Comparison of ENCODE assay signal across 20 cellular contexts in the genomic region with DNA sequence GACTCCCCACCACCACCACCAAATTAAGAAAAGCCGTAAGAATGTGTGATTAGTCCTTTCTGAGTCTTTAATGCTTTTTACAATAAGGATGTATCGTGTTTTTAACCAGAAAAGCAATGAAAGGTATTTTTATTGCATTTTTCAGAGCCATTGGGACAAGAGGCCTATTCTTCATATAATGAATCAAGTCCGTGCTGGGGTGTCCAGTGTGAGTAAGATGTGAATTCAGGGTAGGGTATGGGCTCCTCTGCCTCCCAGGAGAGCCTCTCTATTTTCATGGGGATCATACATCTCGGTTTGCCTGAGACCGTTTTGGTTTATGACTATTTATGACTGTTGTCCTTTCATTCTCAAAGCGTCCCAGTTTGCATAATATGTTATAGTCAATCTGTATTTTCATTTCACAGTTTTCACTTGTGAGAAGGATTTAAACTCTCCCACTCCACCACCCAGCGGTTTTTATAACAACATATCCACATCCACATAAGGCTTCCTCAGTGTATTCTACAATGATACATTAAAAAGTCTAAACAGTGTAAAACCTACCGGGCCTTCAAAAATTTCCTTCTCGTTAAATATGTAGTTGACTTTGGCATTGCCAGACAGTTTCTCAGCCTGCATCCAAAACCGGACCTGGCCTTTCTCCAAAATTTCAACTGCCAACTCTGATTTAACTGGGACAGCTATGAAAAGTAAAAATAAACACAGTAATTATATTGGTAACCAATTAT.
DNase-seq lines count a peak whose midpoint lies in the region; ATAC-seq and TF ChIP-seq lines count a peak whose summit lies in the region.
"Had no signal": no experiment of that assay in that cellular context is flagged by ENCODE, and none has a peak within 500 bp of the region (broad histone marks: within the 10 kb centered on the region; RNA-seq: fewer than 3 reads in every experiment).

No MANE protein-coding gene starts in this region.

- H3K14ac ChIP-seq in neuronal stem cell (ENCODE audit: low read length) = no peak overlapping the region

- no peak overlapping the region for H4K8ac ChIP-seq in neuronal stem cell (ENCODE audit: low read depth, low read length)

- ATAC-seq in PC-3 = peak; percentile 72
- peak; percentile 36 to 44 for ATAC-seq in right cardiac atrium
- ATAC-seq in GM21529 (IDR thresholded peaks at IDR 0.05; ENCODE audit: unreplicated experiment) = no peak
- ATAC-seq: A549; stimulated activated naive CD8-positive, alpha-beta T cell treated with anti-CD3 and anti-CD28 coated beads, Interleukin-15, Interleukin-2, amounts not matched to agents 100 U/mL and 50 U/mL, for 24 hours had no signal

- no peak overlapping the region for H2BK5ac ChIP-seq in neuronal stem cell (ENCODE audit: low read length)

- no peak for TF ChIP-seq CTCF in PC-3 (conservative IDR thresholded peaks at IDR 0.05; ENCODE audit: low read depth, low read length)
- TF ChIP-seq CTCF in stomach (IDR thresholded peaks at IDR 0.05) = no peak
- no peak for TF ChIP-seq CTCF in GM10248 (IDR thresholded peaks at IDR 0.05; ENCODE audit: control extremely low read depth, extremely low read depth, low read depth, missing control alignments)

- no peaks in the 10 kb centered on the region for H3K9me3 ChIP-seq in PC-3 (ENCODE audit: low read length)
- H3K9me3 ChIP-seq in right cardiac atrium (ENCODE audit: control insufficient read depth, low read length) = no peaks in the 10 kb centered on the region
- H3K9me3 ChIP-seq in stomach = no peaks in the 10 kb centered on the region
- no peaks in the 10 kb centered on the region for H3K9me3 ChIP-seq in neuronal stem cell (replicated peaks in 1 of 2; ENCODE audit: control insufficient read depth in 2 of 2, insufficient read depth in 1 of 2, low read depth in 1 of 2, low read length in 2 of 2)
- H3K9me3 ChIP-seq: A549, SK-N-SH had no signal

- H4K91ac ChIP-seq in neuronal stem cell (ENCODE audit: low read depth, low read length, poor library complexity) = no peak overlapping the region

- no peak for TF ChIP-seq EP300 in stomach (IDR thresholded peaks at IDR 0.05)

- H3K79me1 ChIP-seq in neuronal stem cell (ENCODE audit: low read depth, low read length) = no peaks in the 10 kb centered on the region

- no peak overlapping the region for H3K23ac ChIP-seq in neuronal stem cell (ENCODE audit: low read depth, low read length, poor library complexity)

- no peak overlapping the region for H3K18ac ChIP-seq in neuronal stem cell (ENCODE audit: low read length)

- no peak overlapping the region for H2BK120ac ChIP-seq in neuronal stem cell (ENCODE audit: low read depth, low read length)

- no peak overlapping the region for H2AK5ac ChIP-seq in neuronal stem cell (ENCODE audit: low read depth, low read length)

- peaks cover 17% of the 10 kb centered on the region for H3K4me1 ChIP-seq in PC-3 (ENCODE audit: insufficient read depth, low read length)
- H3K4me1 ChIP-seq in right cardiac atrium (ENCODE audit: control insufficient read depth, insufficient read depth, low read length) = no peaks in the 10 kb centered on the region
- H3K4me1 ChIP-seq in stomach = peaks cover 0 to 11% (median 5%) of the 10 kb centered on the region in 4 donors
- H3K4me1 ChIP-seq in neuronal stem cell (ENCODE audit: control insufficient read depth in 2 of 2, insufficient read depth in 1 of 2, low read depth in 1 of 2, low read length in 2 of 2) = no peaks in the 10 kb centered on the region
- H3K4me1 ChIP-seq: A549 had no signal

- no peak overlapping the region for H3K4ac ChIP-seq in neuronal stem cell (ENCODE audit: low read length)

- no peak for TF ChIP-seq POLR2A in stomach (IDR thresholded peaks at IDR 0.05)

- no peaks in the 10 kb centered on the region for H3K9me2 ChIP-seq in PC-3 (replicated peaks; ENCODE audit: low read length)
- H3K9me2 ChIP-seq: SK-N-SH had no signal

- intact Hi-C loops in PC-3 (cut with micrococcal nuclease) (loop anchor here (1.0 kb wide), 1 partner anchor 24 kb away; no protein-coding TSS in a partner anchor), right cardiac atrium (cut with DNase I) (no loop called here), stomach (cut with DNase I; ENCODE audit: low total_unique reads) (no loop called here)

- peak overlapping the region; percentile 53 for H3K4me2 ChIP-seq in PC-3 (ENCODE audit: low read length)
- H3K4me2 ChIP-seq in neuronal stem cell (ENCODE audit: insufficient read depth, low read length, poor library complexity, severe bottlenecking) = no peak overlapping the region
- H3K4me2 ChIP-seq: A549, SK-N-SH had no signal

- BruUV-seq in PC-3 (replicated peaks; lab: Mats Ljungman, UMichigan) = no TSS peak

- H3K79me2 ChIP-seq in PC-3 (ENCODE audit: low read length) = no peaks in the 10 kb centered on the region

- H2AFZ ChIP-seq in PC-3 (ENCODE audit: low read length) (peak overlapping the region; percentile 44), neuronal stem cell (ENCODE audit: low read length) (no peak overlapping the region)

- CTCF ChIA-PET in PC-3 (lab: Charles Lee) (interaction anchor here (0.6 to 1.2 kb wide), 5 partner anchors 34 to 286 kb away, joined by 5 to 11 read pairs (median 6); no protein-coding TSS in a partner anchor), GM10248 (lab: Yijun Ruan, JAX) (no interaction called here)

- no peak overlapping the region for H2BK15ac ChIP-seq in neuronal stem cell (ENCODE audit: low read length)

- WGBS in right cardiac atrium = 59% methylated on average over 10 of the region's 10 CpGs
- WGBS in stomach, 5 donors = 44 to 58% (median 50%) methylated on average over 10 of the region's 10 CpGs
- WGBS in neuronal stem cell (ENCODE audit: extremely low coverage in 2 of 2, insufficient read length in 2 of 2, insufficient replicate concordance in 1 of 2), 2 donors = no CpG with 5 or more reads among the region's 10 CpGs

- no peaks in the 10 kb centered on the region for H3K27me3 ChIP-seq in PC-3 (ENCODE audit: low read length)
- no peaks in the 10 kb centered on the region for H3K27me3 ChIP-seq in right cardiac atrium (ENCODE audit: control insufficient read depth, insufficient read depth)
- no peaks in the 10 kb centered on the region for H3K27me3 ChIP-seq in stomach
- no peaks in the 10 kb centered on the region for H3K27me3 ChIP-seq in neuronal stem cell (ENCODE audit: control insufficient read depth in 3 of 3, insufficient read depth in 3 of 3, low read depth in 1 of 3, low read length in 3 of 3)
- H3K27me3 ChIP-seq: brain microvascular endothelial cell had no signal

- H3K36me3 ChIP-seq in PC-3 (ENCODE audit: low read depth, low read length) (no peaks in the 10 kb centered on the region), stomach (no peaks in the 10 kb centered on the region), neuronal stem cell (replicated peaks in 1 of 2; ENCODE audit: control insufficient read depth in 2 of 2, insufficient read depth in 2 of 2, low read length in 2 of 2) (no peaks in the 10 kb centered on the region)
- H3K36me3 ChIP-seq: brain microvascular endothelial cell had no signal

- peak; percentile 85 for DNase-seq in NCI-H1105 treated with DMSO at 0.1 percent for 48 hours (lab: John Stamatoyannopoulos, UW)
- DNase-seq in NCI-H1105 (lab: John Stamatoyannopoulos, UW) = no peak
- peak; percentile 41 for DNase-seq in PC-3
- no peak for DNase-seq in right cardiac atrium
- peak; percentile 63 for DNase-seq in stomach
- DNase-seq in GM10248 (ENCODE audit: extremely low spot score) = no peak
- no peak for DNase-seq in neuronal stem cell (ENCODE audit: low spot score)
- DNase-seq: activated CD8-positive, alpha-beta memory T cell treated with anti-CD3 and anti-CD28 coated beads, Interleukin-2, amount 50 U/mL, for 4 hours; activated naive CD4-positive, alpha-beta T cell treated with Interleukin-2 at 50 U/mL for 16 hours; brain microvascular endothelial cell; DND-41; effector CD8-positive, alpha-beta T cell; hippocampal formation; OCI-M1; SK-N-SH; stimulated activated CD4-positive, alpha-beta T cell treated with anti-CD3 and anti-CD28 coated beads, Interleukin-15, amount 100 ng/mL, for 24 hours; stimulated activated naive CD8-positive, alpha-beta T cell treated with anti-CD3 and anti-CD28 coated beads, Interleukin-15, Interleukin-2, amounts not matched to agents 100 U/mL and 50 U/mL, for 24 hours had no signal

- no peaks in the 10 kb centered on the region for H4K20me1 ChIP-seq in PC-3 (ENCODE audit: low read length)

- H3K9ac ChIP-seq in PC-3 (ENCODE audit: low read length) (no peak overlapping the region), neuronal stem cell (ENCODE audit: low read depth, low read length, poor library complexity) (no peak overlapping the region)
- H3K9ac ChIP-seq: SK-N-SH had no signal

- H2BK12ac ChIP-seq in neuronal stem cell (ENCODE audit: low read length) = no peak overlapping the region

- H3K27ac ChIP-seq in PC-3 (ENCODE audit: low read length) = peak overlapping the region; percentile 13; the same call in 1 of the 2 replicates
- no peak overlapping the region for H3K27ac ChIP-seq in right cardiac atrium (ENCODE audit: low read length)
- peak overlapping the region in 2 of 5 donors; percentile 24 to 27 for H3K27ac ChIP-seq in stomach
- H3K27ac ChIP-seq in neuronal stem cell (replicated peaks; ENCODE audit: low read length) = no peak overlapping the region
- H3K27ac ChIP-seq: A549, brain microvascular endothelial cell had no signal

- POLR2A ChIA-PET in PC-3 (lab: Charles Lee; ENCODE audit: unreplicated experiment) (no interaction called here), GM10248 (lab: Yijun Ruan, JAX) (no interaction called here)

- H3K4me3 ChIP-seq in PC-3 (ENCODE audit: low read length) = no peak overlapping the region
- no peak overlapping the region for H3K4me3 ChIP-seq in right cardiac atrium (ENCODE audit: low read length)
- no peak overlapping the region for H3K4me3 ChIP-seq in stomach
- no peak overlapping the region for H3K4me3 ChIP-seq in neuronal stem cell (ENCODE audit: low read length in 2 of 2)
- H3K4me3 ChIP-seq: A549, K562 had no signal

- no peaks in the 10 kb centered on the region for H3F3A ChIP-seq in PC-3 (ENCODE audit: low read length, unreplicated experiment)

Comparison
In these comparisons a context has a peak if more than half of its experiments do, and no peak if none do; other contexts are left out.
1. DNase-seq: peak in NCI-H1105 treated with DMSO at 0.1 percent for 48 hours (single experiment), PC-3 (single experiment) and stomach (single experiment); none in NCI-H1105 (single experiment), right cardiac atrium (0 of 3), GM10248 (single experiment) and neuronal stem cell (single experiment).